In genomic region chr15:97993310-97993738, GRCh38 we compare ENCODE assay signal across 13 cellular contexts. TPM values are rescaled to one million over a fixed set of nuclear protein-coding genes. Genes with fewer than 3 reads are reported as not detected.
DNase-seq lines count a peak whose midpoint lies in the region; ATAC-seq and TF ChIP-seq lines count a peak whose summit lies in the region.
"Had no signal": no experiment of that assay in that cellular context is flagged by ENCODE, and none has a peak within 500 bp of the region (broad histone marks: within the 10 kb centered on the region; RNA-seq: fewer than 3 reads in every experiment).

No MANE protein-coding gene starts in this region.

- DNase-seq in heart left ventricle (peak in 1 of 5 donors; percentile 18), right atrium auricular region (ENCODE audit: low spot score) (no peak), OCI-M1 (lab: John Stamatoyannopoulos, UW) (peak; percentile 96), left cardiac atrium (no peak), aorta (no peak), SHP77 treated with DMSO at 0.1 percent for 48 hours (lab: John Stamatoyannopoulos, UW) (no peak), mesenteric fat pad (ENCODE audit: low spot score) (no peak)
- DNase-seq in activated naive CD4-positive, alpha-beta T cell treated with anti-CD3 and anti-CD28 coated beads, Interleukin-2, amount 50 U/mL, for 16 hours = no peak
- DNase-seq: activated CD4-positive, alpha-beta T cell treated with anti-CD3 and anti-CD28 coated beads, Interleukin-2, amount 10 ng/mL, durations not matched to agents 24 days and 14 days; DMS53; H9; NCI-H1436; transverse colon had no signal

- 14 to 34% (median 24%) methylated on average over 3 of the region's 3 CpGs for WGBS in heart left ventricle, 4 donors
- WGBS in aorta, 2 donors = 62 to 73% methylated on average over 3 of the region's 3 CpGs

- H3K27ac ChIP-seq in heart left ventricle (peak overlapping the region in 4 of 12 donors; percentile 8 to 47 (median 24)), right atrium auricular region (peak overlapping the region in 1 of 2 donors; percentile 19), aorta (ENCODE audit: low read depth in 1 of 2, low read length in 2 of 2) (no peak overlapping the region)
- H3K27ac ChIP-seq: transverse colon had no signal

- H3K4me1 ChIP-seq in heart left ventricle = peaks cover 0 to 25% (median 7%) of the 10 kb centered on the region in 12 donors
- peaks cover 0 to 16% of the 10 kb centered on the region in 2 donors for H3K4me1 ChIP-seq in right atrium auricular region
- no peaks in the 10 kb centered on the region for H3K4me1 ChIP-seq in aorta (ENCODE audit: control insufficient read depth in 1 of 2, insufficient read depth in 2 of 2, low read length in 2 of 2)

- H3K27me3 ChIP-seq in heart left ventricle (no peaks in the 10 kb centered on the region), right atrium auricular region (no peaks in the 10 kb centered on the region), aorta (ENCODE audit: control insufficient read depth in 1 of 2, insufficient read depth in 2 of 2, low read length in 1 of 2) (no peaks in the 10 kb centered on the region)
- H3K27me3 ChIP-seq: transverse colon had no signal

- H3K36me3 ChIP-seq in heart left ventricle (no peaks in the 10 kb centered on the region), right atrium auricular region (no peaks in the 10 kb centered on the region), aorta (ENCODE audit: control insufficient read depth in 1 of 2, insufficient read depth in 2 of 2, low read length in 1 of 2) (no peaks in the 10 kb centered on the region)
- H3K36me3 ChIP-seq: transverse colon had no signal

- TF ChIP-seq CTCF in heart left ventricle (IDR thresholded peaks at IDR 0.05) (no peak), right atrium auricular region (IDR thresholded peaks at IDR 0.05) (no peak)

- H3K4me3 ChIP-seq in heart left ventricle = no peak overlapping the region
- H3K4me3 ChIP-seq in right atrium auricular region = no peak overlapping the region
- H3K4me3 ChIP-seq in aorta (ENCODE audit: low read length in 2 of 2) = no peak overlapping the region
- H3K4me3 ChIP-seq: transverse colon had no signal

- no peak for TF ChIP-seq POLR2A in heart left ventricle (IDR thresholded peaks at IDR 0.05)

- peak in 3 of 4 donors; percentile 39 to 82 (median 79) for ATAC-seq in heart left ventricle
- peak; percentile 38 to 60 for ATAC-seq in left cardiac atrium
- no peak for ATAC-seq in aorta (ENCODE audit: low FRiP score)

- H3K9me3 ChIP-seq in heart left ventricle = no peaks in the 10 kb centered on the region
- no peaks in the 10 kb centered on the region for H3K9me3 ChIP-seq in right atrium auricular region
- H3K9me3 ChIP-seq in aorta (ENCODE audit: control insufficient read depth, low read length) = no peaks in the 10 kb centered on the region
- H3K9me3 ChIP-seq: transverse colon had no signal

- intact Hi-C loops in heart left ventricle (cut with DNase I) (loop anchor here in 1 of 10 donors (10.0 kb wide), 1 partner anchor 59 kb away; no protein-coding TSS in a partner anchor), left cardiac atrium (cut with DNase I) (no loop called here), aorta (cut with DNase I) (no loop called here)

RNA-seq across cellular contexts. Expression of gene ARRDC4, which starts 32.8 kb away (rescaled TPM):
- total RNA-seq in heart left ventricle = 10 to 100 TPM in 8 of 9 donors, 1 to 10 TPM in 1; 9.7 to 49.6 (median 19.0) TPM
- 10 to 100 TPM; 11.2 to 17.6 TPM for polyA plus RNA-seq in heart left ventricle
- 10 to 100 TPM; 17.2 to 34.9 TPM for total RNA-seq in right atrium auricular region
- total RNA-seq in left cardiac atrium = 10 to 100 TPM; 20.1 to 22.4 TPM
- total RNA-seq in aorta = 10 to 100 TPM; 19.1 to 24.5 TPM
- polyA plus RNA-seq in aorta = 10 to 100 TPM in 1 of 2 donors, 1 to 10 TPM in 1; 3.1 to 27.2 TPM
- 24.0 TPM for total RNA-seq in mesenteric fat pad
